Comparison of ENCODE assay signal across 1 cellular context in genomic region chr1:117366281-117366981, GRCh38.
A peak's percentile ranks its signal among the peaks of the same experiment; 100 is the strongest.
TF ChIP-seq lines count a peak whose summit lies in the region.

No MANE protein-coding gene starts in this region.

TF ChIP-seq in HepG2, 621 proteins besides CTCF, POLR2A, EP300 and RAD21 (continued from another document and continues in another):
- TF ChIP-seq SNAPC4 (CRISPR knock-in tag; IDR thresholded peaks at IDR 0.05) (no peak), FOSL1 (CRISPR knock-in tag; IDR thresholded peaks at IDR 0.05; ENCODE audit: borderline replicate concordance) (no peak), CBX1 (IDR thresholded peaks at IDR 0.05; ENCODE audit: low read depth) (peak; percentile 47), CBFB (CRISPR knock-in tag; IDR thresholded peaks at IDR 0.05) (no peak), ZNF441 (CRISPR knock-in tag; IDR thresholded peaks at IDR 0.05; ENCODE audit: borderline replicate concordance) (no peak; the same call in 1 of the 2 replicates), RORA (CRISPR knock-in tag; IDR thresholded peaks at IDR 0.05) (no peak), KAT7 (CRISPR knock-in tag; IDR thresholded peaks at IDR 0.05; ENCODE audit: borderline replicate concordance) (peak; percentile 76; the same call in 1 of the 2 replicates), ZNF451 (CRISPR knock-in tag; IDR thresholded peaks at IDR 0.05) (peak; percentile 55; the same call in 1 of the 2 replicates), ZSCAN29 (CRISPR knock-in tag; conservative IDR thresholded peaks at IDR 0.05) (no peak), SAP130 (CRISPR knock-in tag; IDR thresholded peaks at IDR 0.05; ENCODE audit: low read depth) (peak; percentile 17; the same call in 1 of the 2 replicates), ETV6 (CRISPR knock-in tag; conservative IDR thresholded peaks at IDR 0.05) (no peak), RBM39 (IDR thresholded peaks at IDR 0.05; ENCODE audit: low read depth, low read length, poor library complexity, severe bottlenecking) (no peak), CCDC6 (CRISPR knock-in tag; IDR thresholded peaks at IDR 0.05) (peak; percentile 64; the same call in 1 of the 2 replicates), ZNF83 (CRISPR knock-in tag; IDR thresholded peaks at IDR 0.05; ENCODE audit: borderline replicate concordance) (no peak), ZNF567 (CRISPR knock-in tag; IDR thresholded peaks at IDR 0.05; ENCODE audit: borderline replicate concordance) (no peak), ZNF382 (CRISPR knock-in tag; IDR thresholded peaks at IDR 0.05; ENCODE audit: borderline replicate concordance) (no peak), ZNF792 (CRISPR knock-in tag; IDR thresholded peaks at IDR 0.05) (no peak; the same call in 1 of the 2 replicates), MZF1 (CRISPR knock-in tag; IDR thresholded peaks at IDR 0.05; ENCODE audit: borderline replicate concordance) (no peak), HOXA9 (CRISPR knock-in tag; IDR thresholded peaks at IDR 0.05; ENCODE audit: borderline replicate concordance) (0 out of 2 replicates have a peak, but pooled peaks have one; percentile 57), REST (IDR thresholded peaks at IDR 0.05; ENCODE audit: borderline replicate concordance in 1 of 2, low read depth in 1 of 2, low read length in 2 of 2) (no peak), CSRNP1 (CRISPR knock-in tag; IDR thresholded peaks at IDR 0.05) (no peak), MYNN (CRISPR knock-in tag; IDR thresholded peaks at IDR 0.05; ENCODE audit: low read depth) (no peak), GABPB1 (CRISPR knock-in tag; IDR thresholded peaks at IDR 0.05) (no peak), BCL3 (CRISPR knock-in tag; IDR thresholded peaks at IDR 0.05) (no peak)
- TF ChIP-seq, protein P1, sequence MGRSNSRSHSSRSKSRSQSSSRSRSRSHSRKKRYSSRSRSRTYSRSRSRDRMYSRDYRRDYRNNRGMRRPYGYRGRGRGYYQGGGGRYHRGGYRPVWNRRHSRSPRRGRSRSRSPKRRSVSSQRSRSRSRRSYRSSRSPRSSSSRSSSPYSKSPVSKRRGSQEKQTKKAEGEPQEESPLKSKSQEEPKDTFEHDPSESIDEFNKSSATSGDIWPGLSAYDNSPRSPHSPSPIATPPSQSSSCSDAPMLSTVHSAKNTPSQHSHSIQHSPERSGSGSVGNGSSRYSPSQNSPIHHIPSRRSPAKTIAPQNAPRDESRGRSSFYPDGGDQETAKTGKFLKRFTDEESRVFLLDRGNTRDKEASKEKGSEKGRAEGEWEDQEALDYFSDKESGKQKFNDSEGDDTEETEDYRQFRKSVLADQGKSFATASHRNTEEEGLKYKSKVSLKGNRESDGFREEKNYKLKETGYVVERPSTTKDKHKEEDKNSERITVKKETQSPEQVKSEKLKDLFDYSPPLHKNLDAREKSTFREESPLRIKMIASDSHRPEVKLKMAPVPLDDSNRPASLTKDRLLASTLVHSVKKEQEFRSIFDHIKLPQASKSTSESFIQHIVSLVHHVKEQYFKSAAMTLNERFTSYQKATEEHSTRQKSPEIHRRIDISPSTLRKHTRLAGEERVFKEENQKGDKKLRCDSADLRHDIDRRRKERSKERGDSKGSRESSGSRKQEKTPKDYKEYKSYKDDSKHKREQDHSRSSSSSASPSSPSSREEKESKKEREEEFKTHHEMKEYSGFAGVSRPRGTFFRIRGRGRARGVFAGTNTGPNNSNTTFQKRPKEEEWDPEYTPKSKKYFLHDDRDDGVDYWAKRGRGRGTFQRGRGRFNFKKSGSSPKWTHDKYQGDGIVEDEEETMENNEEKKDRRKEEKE (IDR thresholded peaks at IDR 0.05), result no peak
- TF ChIP-seq, protein P2, sequence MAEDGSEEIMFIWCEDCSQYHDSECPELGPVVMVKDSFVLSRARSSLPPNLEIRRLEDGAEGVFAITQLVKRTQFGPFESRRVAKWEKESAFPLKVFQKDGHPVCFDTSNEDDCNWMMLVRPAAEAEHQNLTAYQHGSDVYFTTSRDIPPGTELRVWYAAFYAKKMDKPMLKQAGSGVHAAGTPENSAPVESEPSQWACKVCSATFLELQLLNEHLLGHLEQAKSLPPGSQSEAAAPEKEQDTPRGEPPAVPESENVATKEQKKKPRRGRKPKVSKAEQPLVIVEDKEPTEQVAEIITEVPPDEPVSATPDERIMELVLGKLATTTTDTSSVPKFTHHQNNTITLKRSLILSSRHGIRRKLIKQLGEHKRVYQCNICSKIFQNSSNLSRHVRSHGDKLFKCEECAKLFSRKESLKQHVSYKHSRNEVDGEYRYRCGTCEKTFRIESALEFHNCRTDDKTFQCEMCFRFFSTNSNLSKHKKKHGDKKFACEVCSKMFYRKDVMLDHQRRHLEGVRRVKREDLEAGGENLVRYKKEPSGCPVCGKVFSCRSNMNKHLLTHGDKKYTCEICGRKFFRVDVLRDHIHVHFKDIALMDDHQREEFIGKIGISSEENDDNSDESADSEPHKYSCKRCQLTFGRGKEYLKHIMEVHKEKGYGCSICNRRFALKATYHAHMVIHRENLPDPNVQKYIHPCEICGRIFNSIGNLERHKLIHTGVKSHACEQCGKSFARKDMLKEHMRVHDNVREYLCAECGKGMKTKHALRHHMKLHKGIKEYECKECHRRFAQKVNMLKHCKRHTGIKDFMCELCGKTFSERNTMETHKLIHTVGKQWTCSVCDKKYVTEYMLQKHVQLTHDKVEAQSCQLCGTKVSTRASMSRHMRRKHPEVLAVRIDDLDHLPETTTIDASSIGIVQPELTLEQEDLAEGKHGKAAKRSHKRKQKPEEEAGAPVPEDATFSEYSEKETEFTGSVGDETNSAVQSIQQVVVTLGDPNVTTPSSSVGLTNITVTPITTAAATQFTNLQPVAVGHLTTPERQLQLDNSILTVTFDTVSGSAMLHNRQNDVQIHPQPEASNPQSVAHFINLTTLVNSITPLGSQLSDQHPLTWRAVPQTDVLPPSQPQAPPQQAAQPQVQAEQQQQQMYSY (CRISPR knock-in tag; IDR thresholded peaks at IDR 0.05), result no peak
- TF ChIP-seq, protein P3, sequence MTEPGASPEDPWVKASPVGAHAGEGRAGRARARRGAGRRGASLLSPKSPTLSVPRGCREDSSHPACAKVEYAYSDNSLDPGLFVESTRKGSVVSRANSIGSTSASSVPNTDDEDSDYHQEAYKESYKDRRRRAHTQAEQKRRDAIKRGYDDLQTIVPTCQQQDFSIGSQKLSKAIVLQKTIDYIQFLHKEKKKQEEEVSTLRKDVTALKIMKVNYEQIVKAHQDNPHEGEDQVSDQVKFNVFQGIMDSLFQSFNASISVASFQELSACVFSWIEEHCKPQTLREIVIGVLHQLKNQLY (CRISPR knock-in tag; IDR thresholded peaks at IDR 0.05), result no peak
- TF ChIP-seq, protein P4, sequence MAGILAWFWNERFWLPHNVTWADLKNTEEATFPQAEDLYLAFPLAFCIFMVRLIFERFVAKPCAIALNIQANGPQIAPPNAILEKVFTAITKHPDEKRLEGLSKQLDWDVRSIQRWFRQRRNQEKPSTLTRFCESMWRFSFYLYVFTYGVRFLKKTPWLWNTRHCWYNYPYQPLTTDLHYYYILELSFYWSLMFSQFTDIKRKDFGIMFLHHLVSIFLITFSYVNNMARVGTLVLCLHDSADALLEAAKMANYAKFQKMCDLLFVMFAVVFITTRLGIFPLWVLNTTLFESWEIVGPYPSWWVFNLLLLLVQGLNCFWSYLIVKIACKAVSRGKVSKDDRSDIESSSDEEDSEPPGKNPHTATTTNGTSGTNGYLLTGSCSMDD (CRISPR knock-in tag; IDR thresholded peaks at IDR 0.05), result no peak
- TF ChIP-seq, protein P5, sequence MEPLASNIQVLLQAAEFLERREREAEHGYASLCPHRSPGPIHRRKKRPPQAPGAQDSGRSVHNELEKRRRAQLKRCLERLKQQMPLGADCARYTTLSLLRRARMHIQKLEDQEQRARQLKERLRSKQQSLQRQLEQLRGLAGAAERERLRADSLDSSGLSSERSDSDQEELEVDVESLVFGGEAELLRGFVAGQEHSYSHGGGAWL (CRISPR knock-in tag; IDR thresholded peaks at IDR 0.05), result no peak; the same call in 1 of the 2 replicates
- TF ChIP-seq, protein P6, sequence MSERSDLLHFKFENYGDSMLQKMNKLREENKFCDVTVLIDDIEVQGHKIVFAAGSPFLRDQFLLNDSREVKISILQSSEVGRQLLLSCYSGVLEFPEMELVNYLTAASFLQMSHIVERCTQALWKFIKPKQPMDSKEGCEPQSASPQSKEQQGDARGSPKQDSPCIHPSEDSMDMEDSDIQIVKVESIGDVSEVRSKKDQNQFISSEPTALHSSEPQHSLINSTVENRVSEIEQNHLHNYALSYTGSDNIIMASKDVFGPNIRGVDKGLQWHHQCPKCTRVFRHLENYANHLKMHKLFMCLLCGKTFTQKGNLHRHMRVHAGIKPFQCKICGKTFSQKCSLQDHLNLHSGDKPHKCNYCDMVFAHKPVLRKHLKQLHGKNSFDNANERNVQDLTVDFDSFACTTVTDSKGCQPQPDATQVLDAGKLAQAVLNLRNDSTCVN (CRISPR knock-in tag; IDR thresholded peaks at IDR 0.05; ENCODE audit: borderline replicate concordance), result no peak; the same call in 1 of the 2 replicates
